8 cellular contexts compared by ENCODE assay signal in genomic region chr7:103297837-103298179, GRCh38. TPM values are rescaled to one million over a fixed set of nuclear protein-coding genes. Genes with fewer than 3 reads are reported as not detected.
A peak's percentile ranks its signal among the peaks of the same experiment; 100 is the strongest.
DNase-seq lines count a peak whose midpoint lies in the region; ATAC-seq and TF ChIP-seq lines count a peak whose summit lies in the region.

No MANE protein-coding gene starts in this region.

- H3K4me1 ChIP-seq in SJSA1 (replicated peaks): peaks cover 13% of the 10 kb centered on the region

- no peaks in the 10 kb centered on the region; the same call in 1 of the 2 replicates for H3K27me3 ChIP-seq in SJSA1 (replicated peaks)

- H3K9me3 ChIP-seq in SJSA1 (replicated peaks): no peaks in the 10 kb centered on the region; the same call in 1 of the 2 replicates

- peak overlapping the region; percentile 87 for H3K4me3 ChIP-seq in SJSA1

- H3K36me3 ChIP-seq in SJSA1: peaks cover 49% of the 10 kb centered on the region

- H3K27ac ChIP-seq in SJSA1: peak overlapping the region; percentile 74; the same call in 1 of the 2 replicates

- peak overlapping the region; percentile 80 for H3K4me3 Mint-ChIP-seq in activated naive CD4-positive, alpha-beta T cell treated with anti-CD3 and anti-CD28 coated beads, Interleukin-2, amount 10 ng/mL, durations not matched to agents 7 days and 5 days
- H3K4me3 Mint-ChIP-seq in glutamatergic neuron (ENCODE audit: unreplicated experiment): peak overlapping the region; percentile 93
- H3K4me3 Mint-ChIP-seq in stimulated activated naive CD8-positive, alpha-beta T cell treated with anti-CD3 and anti-CD28 coated beads, Interleukin-15, amount 100 ng/mL, for 72 hours: peak overlapping the region; percentile 82 to 92

- H3K4me1 Mint-ChIP-seq in activated naive CD4-positive, alpha-beta T cell treated with anti-CD3 and anti-CD28 coated beads, Interleukin-2, amount 10 ng/mL, durations not matched to agents 7 days and 5 days: peaks cover 33% of the 10 kb centered on the region
- peaks cover 11% of the 10 kb centered on the region for H3K4me1 Mint-ChIP-seq in glutamatergic neuron (ENCODE audit: low read depth, unreplicated experiment)
- peaks cover 54% of the 10 kb centered on the region for H3K4me1 Mint-ChIP-seq in stimulated activated naive CD8-positive, alpha-beta T cell treated with anti-CD3 and anti-CD28 coated beads, Interleukin-15, amount 100 ng/mL, for 72 hours

- H3K36me3 Mint-ChIP-seq in activated naive CD4-positive, alpha-beta T cell treated with anti-CD3 and anti-CD28 coated beads, Interleukin-2, amount 10 ng/mL, durations not matched to agents 7 days and 5 days: peaks cover 25% of the 10 kb centered on the region
- no peaks in the 10 kb centered on the region for H3K36me3 Mint-ChIP-seq in glutamatergic neuron (ENCODE audit: unreplicated experiment)

- TF ChIP-seq CTCF in glutamatergic neuron (IDR thresholded peaks at IDR 0.05; ENCODE audit: partially characterized antibody, unreplicated experiment): no peak

- DNase-seq in activated naive CD4-positive, alpha-beta T cell treated with anti-CD3 and anti-CD28 coated beads, Interleukin-2, amount 10 ng/mL, durations not matched to agents 7 days and 5 days: no peak
- no peak for DNase-seq in activated naive CD4-positive, alpha-beta T cell treated with Interleukin-2 at 50 U/mL for 16 hours
- DNase-seq in SJSA1 (ENCODE audit: low read depth in 1 of 2, low spot score in 2 of 2) (no peak), glutamatergic neuron (no peak), iPS-NIHi11 (ENCODE audit: low spot score) (no peak), superior temporal gyrus (ENCODE audit: extremely low spot score) (no peak)
- no peak for DNase-seq in stimulated activated naive CD8-positive, alpha-beta T cell treated with anti-CD3 and anti-CD28 coated beads, Interleukin-15, amount 100 ng/mL, for 72 hours

- ATAC-seq in stimulated activated naive CD8-positive, alpha-beta T cell treated with anti-CD3 and anti-CD28 coated beads, Interleukin-15, amount 100 ng/mL, for 72 hours: no peak
- ATAC-seq in HG03520 (IDR thresholded peaks at IDR 0.05; ENCODE audit: unreplicated experiment): no peak

- H3K27me3 Mint-ChIP-seq in activated naive CD4-positive, alpha-beta T cell treated with anti-CD3 and anti-CD28 coated beads, Interleukin-2, amount 10 ng/mL, durations not matched to agents 7 days and 5 days: peaks cover 8% of the 10 kb centered on the region
- H3K27me3 Mint-ChIP-seq in glutamatergic neuron (ENCODE audit: unreplicated experiment): peaks cover 1% of the 10 kb centered on the region
- H3K27me3 Mint-ChIP-seq in stimulated activated naive CD8-positive, alpha-beta T cell treated with anti-CD3 and anti-CD28 coated beads, Interleukin-15, amount 100 ng/mL, for 72 hours: no peaks in the 10 kb centered on the region

- peak overlapping the region; percentile 76 for H3K27ac Mint-ChIP-seq in activated naive CD4-positive, alpha-beta T cell treated with anti-CD3 and anti-CD28 coated beads, Interleukin-2, amount 10 ng/mL, durations not matched to agents 7 days and 5 days
- H3K27ac Mint-ChIP-seq in glutamatergic neuron (ENCODE audit: unreplicated experiment): peak overlapping the region; percentile 85
- peak overlapping the region; percentile 94 to 96 for H3K27ac Mint-ChIP-seq in stimulated activated naive CD8-positive, alpha-beta T cell treated with anti-CD3 and anti-CD28 coated beads, Interleukin-15, amount 100 ng/mL, for 72 hours

- CTCF ChIA-PET in activated naive CD4-positive, alpha-beta T cell treated with anti-CD3 and anti-CD28 coated beads, Interleukin-2, amount 10 ng/mL, durations not matched to agents 7 days and 5 days (lab: Charles Lee): interaction anchor here (1.0 kb wide), 1 partner anchor 108 kb away, joined by 3 read pairs; no protein-coding TSS in a partner anchor

- no peaks in the 10 kb centered on the region for H3K9me3 Mint-ChIP-seq in activated naive CD4-positive, alpha-beta T cell treated with anti-CD3 and anti-CD28 coated beads, Interleukin-2, amount 10 ng/mL, durations not matched to agents 7 days and 5 days
- H3K9me3 Mint-ChIP-seq in glutamatergic neuron (ENCODE audit: unreplicated experiment): no peaks in the 10 kb centered on the region
- H3K9me3 Mint-ChIP-seq in stimulated activated naive CD8-positive, alpha-beta T cell treated with anti-CD3 and anti-CD28 coated beads, Interleukin-15, amount 100 ng/mL, for 72 hours: no peaks in the 10 kb centered on the region

RNA-seq across cellular contexts. Expression of gene PMPCB, which starts 0.6 kb away (rescaled TPM):
- total RNA-seq in SJSA1 (2014; rRNA removed; shearing (Covaris generic)): 52.0 and 66.1 TPM in 2 replicates
- total RNA-seq in glutamatergic neuron (ENCODE audit: unreplicated experiment): 59.8 TPM

RNA-seq across cellular contexts. Expression of gene DNAJC2, which starts 46.8 kb away (rescaled TPM):
- total RNA-seq in SJSA1 (2014; rRNA removed; shearing (Covaris generic)): 25.9 and 29.3 TPM in 2 replicates
- 19.2 TPM for total RNA-seq in glutamatergic neuron (ENCODE audit: unreplicated experiment)

RNA-seq across cellular contexts. Expression of gene PSMC2, which starts 49.6 kb away (rescaled TPM):
- 242 and 260 TPM in 2 replicates for total RNA-seq in SJSA1 (2014; rRNA removed; shearing (Covaris generic))
- 111 TPM for total RNA-seq in glutamatergic neuron (ENCODE audit: unreplicated experiment)
